Comparison of ENCODE assay signal across 8 cellular contexts in the genomic region with DNA sequence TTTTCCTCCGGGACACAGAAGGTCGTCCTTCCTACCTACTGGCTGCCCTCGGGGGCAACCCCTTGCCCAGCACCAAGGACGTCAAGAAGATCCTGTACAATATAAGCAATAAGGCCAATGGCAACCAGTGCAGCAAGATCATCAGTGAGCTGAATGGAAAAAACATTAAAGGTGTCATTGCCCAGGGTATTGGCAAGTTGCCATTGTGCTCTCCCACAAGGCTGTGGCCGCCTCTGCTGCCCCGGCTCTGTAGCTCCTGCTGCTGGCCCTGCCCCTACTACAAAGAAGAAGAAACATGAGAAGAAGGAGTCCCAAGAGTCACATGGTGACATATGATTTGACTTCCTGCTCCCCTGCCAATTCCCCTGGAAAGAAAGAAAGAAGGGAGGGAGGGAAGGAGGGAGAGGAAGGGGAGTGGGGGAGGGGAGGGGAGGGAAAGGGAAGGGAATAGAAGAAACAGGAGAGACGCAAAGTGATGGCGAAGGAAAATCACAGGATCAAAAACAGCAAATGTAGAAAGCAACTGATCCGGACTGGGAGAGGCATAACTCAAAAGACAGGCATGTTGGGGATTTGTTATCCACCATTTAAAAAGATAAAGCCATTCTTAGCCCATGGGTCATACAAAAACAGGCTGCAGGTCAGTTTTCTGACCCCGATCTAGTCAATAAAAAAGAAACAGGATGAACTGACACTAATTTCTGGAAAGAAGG.
DNase-seq lines count a peak whose midpoint lies in the region; ATAC-seq and TF ChIP-seq lines count a peak whose summit lies in the region.

No MANE protein-coding gene starts in this region.

- H3K27ac Mint-ChIP-seq in T-helper 2 cell treated with Interferon-gamma antibody and Interleukin-4, amounts not matched to agents 5 μg/mL and 100 μg/mL, for 36 hours, result peak overlapping the region; percentile 99

- H3K36me3 Mint-ChIP-seq in T-helper 2 cell treated with Interferon-gamma antibody and Interleukin-4, amounts not matched to agents 5 μg/mL and 100 μg/mL, for 36 hours (ENCODE audit: low read depth), result peaks cover 56% of the 10 kb centered on the region

- peaks cover 35% of the 10 kb centered on the region for H3K4me1 Mint-ChIP-seq in T-helper 2 cell treated with Interferon-gamma antibody and Interleukin-4, amounts not matched to agents 5 μg/mL and 100 μg/mL, for 36 hours (ENCODE audit: low read depth)

- peak in 7 of 8 donors; percentile 58 to 76 (median 69) for ATAC-seq in heart right ventricle
- ATAC-seq in GM21529 (IDR thresholded peaks at IDR 0.05; ENCODE audit: unreplicated experiment), result no peak
- no peak for ATAC-seq in HG02642 (IDR thresholded peaks at IDR 0.05; ENCODE audit: poor library complexity, unreplicated experiment)

- peaks cover 2 to 54% (median 11%) of the 10 kb centered on the region in 9 donors for H3K4me1 ChIP-seq in heart right ventricle
- H3K4me1 ChIP-seq in thymus (ENCODE audit: control insufficient read depth, insufficient read depth, low read length), result peaks cover 13% of the 10 kb centered on the region

- H3K9me3 ChIP-seq in heart right ventricle (peaks cover 0 to 34% (median 0%) of the 10 kb centered on the region in 11 donors), thymus (ENCODE audit: control insufficient read depth) (peaks cover 24% of the 10 kb centered on the region), MG63 (no peaks in the 10 kb centered on the region)

- DNase-seq in DMS 273 treated with DMSO at 0.1 percent for 48 hours (lab: John Stamatoyannopoulos, UW) (peak; percentile 10), Kasumi-1 (lab: John Stamatoyannopoulos, UW) (peak; percentile 69 to 75), heart right ventricle (peak; percentile 20 to 51), MG63 (no peak)
- DNase-seq in T-helper 2 cell treated with Interferon-gamma antibody and Interleukin-4, amounts not matched to agents 5 μg/mL and 100 μg/mL, for 36 hours (ENCODE audit: low spot score), result no peak

- peak in 1 of 9 donors; percentile 15 for TF ChIP-seq CTCF in heart right ventricle (IDR thresholded peaks at IDR 0.05)

- H3K27me3 Mint-ChIP-seq in T-helper 2 cell treated with Interferon-gamma antibody and Interleukin-4, amounts not matched to agents 5 μg/mL and 100 μg/mL, for 36 hours (ENCODE audit: low read depth), result no peaks in the 10 kb centered on the region

- peaks cover 57% of the 10 kb centered on the region for H3K9me3 Mint-ChIP-seq in T-helper 2 cell treated with Interferon-gamma antibody and Interleukin-4, amounts not matched to agents 5 μg/mL and 100 μg/mL, for 36 hours

- WGBS in heart right ventricle, 2 donors, result 39 to 41% methylated on average over 10 of the region's 10 CpGs
- 89% methylated on average over 10 of the region's 10 CpGs for WGBS in thymus

- peak overlapping the region in 6 of 10 donors; percentile 8 to 92 (median 49) for H3K27ac ChIP-seq in heart right ventricle
- H3K27ac ChIP-seq in thymus (ENCODE audit: low read depth), result peak overlapping the region; percentile 88

- H3K36me3 ChIP-seq in heart right ventricle (no peaks in the 10 kb centered on the region), thymus (ENCODE audit: control insufficient read depth, insufficient read depth) (peaks cover 13% of the 10 kb centered on the region), MG63 (no peaks in the 10 kb centered on the region)

- H3K27me3 ChIP-seq in heart right ventricle, result no peaks in the 10 kb centered on the region
- H3K27me3 ChIP-seq in thymus (ENCODE audit: control insufficient read depth, insufficient read depth), result no peaks in the 10 kb centered on the region
- no peaks in the 10 kb centered on the region for H3K27me3 ChIP-seq in MG63

- peak overlapping the region; percentile 64 for H3K4me3 Mint-ChIP-seq in T-helper 2 cell treated with Interferon-gamma antibody and Interleukin-4, amounts not matched to agents 5 μg/mL and 100 μg/mL, for 36 hours

- no peak overlapping the region for H3K4me3 ChIP-seq in heart right ventricle
- H3K4me3 ChIP-seq in thymus (ENCODE audit: low read length), result no peak overlapping the region
- no peak overlapping the region for H3K4me3 ChIP-seq in MG63

- intact Hi-C loops in heart right ventricle (cut with DNase I), result loop anchor here in 1 of 10 donors (5.0 kb wide), 2 partner anchors 59 to 171 kb away; a partner anchor contains a TSS

Comparison
In these comparisons a context has a peak if more than half of its experiments do, and no peak if none do; other contexts are left out.
1. DNase-seq: peak in DMS 273 treated with DMSO at 0.1 percent for 48 hours (single experiment), Kasumi-1 (2 of 2) and heart right ventricle (2 of 2); none in T-helper 2 cell treated with Interferon-gamma antibody and Interleukin-4, amounts not matched to agents 5 μg/mL and 100 μg/mL, for 36 hours (single experiment) and MG63 (single experiment).
2. ATAC-seq: peak in heart right ventricle (7 of 8); none in GM21529 (single experiment) and HG02642 (single experiment).